Comparison of ENCODE assay signal across 16 cellular contexts in genomic region chr17:19937522-19937921, GRCh38.
"Had no signal": no experiment of that assay in that cellular context is flagged by ENCODE, and none has a peak within 500 bp of the region (broad histone marks: within the 10 kb centered on the region; RNA-seq: fewer than 3 reads in every experiment).

No MANE protein-coding gene starts in this region.

- FAIRE-seq: bronchial epithelial cell, colon, frontal cortex, islet of Langerhans, urothelium cell line had no signal

- DNase-seq: activated B cell treated with CpG ODN at 0.5 μM for 24 hours; activated CD4-positive, alpha-beta T cell treated with anti-CD3 and anti-CD28 coated beads, Interleukin-2, amount 10 ng/mL, durations not matched to agents 7 days and 5 days; activated CD8-positive, alpha-beta memory T cell treated with anti-CD3 and anti-CD28 coated beads for 24 hours; activated naive CD4-positive, alpha-beta T cell treated with anti-CD3 and anti-CD28 coated beads, Interleukin-2, amount 50 U/mL, for 16 hours; activated T-cell treated with anti-CD3 and anti-CD28 coated beads for 4 hours; amygdala; esophagus squamous epithelium; heart left ventricle; nephron progenitor cell; stimulated activated CD4-positive, alpha-beta T cell treated with anti-CD3 and anti-CD28 coated beads, Interleukin-12 subunit alpha, Interleukin-12 subunit beta, amount 100 ng/mL, for 4 hours; stimulated activated naive CD4-positive, alpha-beta T cell had no signal

- H3K9me3 ChIP-seq: esophagus squamous epithelium, heart left ventricle had no signal

- H3K4me1 ChIP-seq: esophagus squamous epithelium had no signal

- ATAC-seq: heart left ventricle had no signal

- H3K27me3 ChIP-seq: esophagus squamous epithelium, heart left ventricle had no signal

- H3K27ac ChIP-seq: esophagus squamous epithelium, heart left ventricle had no signal

- H3K4me3 ChIP-seq: esophagus squamous epithelium, heart left ventricle had no signal
